Comparison of ENCODE assay signal across 10 cellular contexts in genomic region chr4:5893013-5893580, GRCh38. TPM values are rescaled to one million over a fixed set of nuclear protein-coding genes. Genes with fewer than 3 reads are reported as not detected.
DNase-seq lines count a peak whose midpoint lies in the region; ATAC-seq lines count a peak whose summit lies in the region.
"Had no signal": no experiment of that assay in that cellular context is flagged by ENCODE, and none has a peak within 500 bp of the region (broad histone marks: within the 10 kb centered on the region; RNA-seq: fewer than 3 reads in every experiment).

CRMP1 (minus strand) TSS chr4:5893086; CDS start chr4:5892969, 117 bp downstream.

- H3K27ac ChIP-seq in iPS-20b (ENCODE audit: low read length) (no peak within 1 kb of the TSS), urinary bladder (ENCODE audit: low read depth) (no peak within 1 kb of the TSS)

- POLR2A ChIA-PET in activated naive CD8-positive, alpha-beta T cell treated with anti-CD3 and anti-CD28 coated beads, Interleukin-2, amount 10 ng/mL, durations not matched to agents 7 days and 5 days (lab: Charles Lee): no interaction called here
- POLR2A ChIA-PET in activated CD4-positive, alpha-beta memory T cell treated with anti-CD3 and anti-CD28 coated beads for 36 hours (lab: Charles Lee): no interaction called here

- peaks cover 2% of the 10 kb centered on the region for H3K4me1 Mint-ChIP-seq in activated naive CD8-positive, alpha-beta T cell treated with anti-CD3 and anti-CD28 coated beads, Interleukin-2, amount 10 ng/mL, durations not matched to agents 7 days and 5 days
- H3K4me1 Mint-ChIP-seq in activated naive CD8-positive, alpha-beta T cell treated with anti-CD3 and anti-CD28 coated beads, Interleukin-2, amount 50 U/mL, for 24 hours: peaks cover 5% of the 10 kb centered on the region
- peaks cover 6% of the 10 kb centered on the region for H3K4me1 Mint-ChIP-seq in activated CD4-positive, alpha-beta memory T cell treated with anti-CD3 and anti-CD28 coated beads for 36 hours (ENCODE audit: low read depth)
- H3K4me1 Mint-ChIP-seq in activated CD8-positive, alpha-beta memory T cell treated with anti-CD3 and anti-CD28 coated beads, Interleukin-2, amount 10 ng/mL, durations not matched to agents 7 days and 5 days: peaks cover 5% of the 10 kb centered on the region

- H3K36me3 ChIP-seq in iPS-20b (ENCODE audit: insufficient read depth, low read depth, low read length) (no peaks in the 10 kb centered on the region), urinary bladder (ENCODE audit: insufficient read depth) (no peaks in the 10 kb centered on the region)

- H3K9me3 Mint-ChIP-seq in activated naive CD8-positive, alpha-beta T cell treated with anti-CD3 and anti-CD28 coated beads, Interleukin-2, amount 10 ng/mL, durations not matched to agents 7 days and 5 days: peaks cover 4% of the 10 kb centered on the region
- H3K9me3 Mint-ChIP-seq in activated naive CD8-positive, alpha-beta T cell treated with anti-CD3 and anti-CD28 coated beads, Interleukin-2, amount 50 U/mL, for 24 hours: no peaks in the 10 kb centered on the region
- peaks cover 3% of the 10 kb centered on the region for H3K9me3 Mint-ChIP-seq in activated CD4-positive, alpha-beta memory T cell treated with anti-CD3 and anti-CD28 coated beads for 36 hours
- no peaks in the 10 kb centered on the region for H3K9me3 Mint-ChIP-seq in activated CD8-positive, alpha-beta memory T cell treated with anti-CD3 and anti-CD28 coated beads, Interleukin-2, amount 10 ng/mL, durations not matched to agents 7 days and 5 days (ENCODE audit: low read depth)

- no peak within 1 kb of the TSS for H3K4me3 Mint-ChIP-seq in activated naive CD8-positive, alpha-beta T cell treated with anti-CD3 and anti-CD28 coated beads, Interleukin-2, amount 10 ng/mL, durations not matched to agents 7 days and 5 days
- no peak within 1 kb of the TSS for H3K4me3 Mint-ChIP-seq in activated naive CD8-positive, alpha-beta T cell treated with anti-CD3 and anti-CD28 coated beads, Interleukin-2, amount 50 U/mL, for 24 hours
- H3K4me3 Mint-ChIP-seq in activated CD4-positive, alpha-beta memory T cell treated with anti-CD3 and anti-CD28 coated beads for 36 hours: no peak within 1 kb of the TSS
- no peak within 1 kb of the TSS for H3K4me3 Mint-ChIP-seq in activated CD8-positive, alpha-beta memory T cell treated with anti-CD3 and anti-CD28 coated beads, Interleukin-2, amount 10 ng/mL, durations not matched to agents 7 days and 5 days

- peaks cover 1% of the 10 kb centered on the region for H3K36me3 Mint-ChIP-seq in activated naive CD8-positive, alpha-beta T cell treated with anti-CD3 and anti-CD28 coated beads, Interleukin-2, amount 10 ng/mL, durations not matched to agents 7 days and 5 days
- H3K36me3 Mint-ChIP-seq in activated naive CD8-positive, alpha-beta T cell treated with anti-CD3 and anti-CD28 coated beads, Interleukin-2, amount 50 U/mL, for 24 hours (ENCODE audit: low read depth): peaks cover 4% of the 10 kb centered on the region
- no peaks in the 10 kb centered on the region for H3K36me3 Mint-ChIP-seq in activated CD4-positive, alpha-beta memory T cell treated with anti-CD3 and anti-CD28 coated beads for 36 hours
- H3K36me3 Mint-ChIP-seq in activated CD8-positive, alpha-beta memory T cell treated with anti-CD3 and anti-CD28 coated beads, Interleukin-2, amount 10 ng/mL, durations not matched to agents 7 days and 5 days: peaks cover 9% of the 10 kb centered on the region

- H3K9me3 ChIP-seq in iPS-20b (ENCODE audit: insufficient read depth, low read depth, low read length): no peaks in the 10 kb centered on the region; the same call in 1 of the 2 replicates

- ATAC-seq in activated naive CD8-positive, alpha-beta T cell treated with anti-CD3 and anti-CD28 coated beads, Interleukin-2, amount 10 ng/mL, durations not matched to agents 7 days and 5 days (ENCODE audit: low read depth): no peak
- no peak for ATAC-seq in activated naive CD8-positive, alpha-beta T cell treated with anti-CD3 and anti-CD28 coated beads, Interleukin-2, amount 50 U/mL, for 24 hours
- no peak for ATAC-seq in GM21529 (IDR thresholded peaks at IDR 0.05; ENCODE audit: unreplicated experiment)
- ATAC-seq in activated CD8-positive, alpha-beta memory T cell treated with anti-CD3 and anti-CD28 coated beads, Interleukin-2, amount 10 ng/mL, durations not matched to agents 7 days and 5 days: no peak
- ATAC-seq: Panc1 had no signal

- peaks cover 19% of the 10 kb centered on the region; the same call in 1 of the 2 replicates for H3K4me1 ChIP-seq in iPS-20b (ENCODE audit: insufficient read depth, low read length)
- H3K4me1 ChIP-seq in urinary bladder (ENCODE audit: insufficient read depth): peaks cover 2% of the 10 kb centered on the region

- H3K4me3 ChIP-seq in iPS-20b (ENCODE audit: low read length) (peak within 1 kb of the TSS; percentile 67), urinary bladder (ENCODE audit: low read depth, low read length) (peak within 1 kb of the TSS; percentile 20)

- no peak within 1 kb of the TSS for H3K9ac ChIP-seq in iPS-20b (ENCODE audit: low read depth, low read length)

- peaks cover 45% of the 10 kb centered on the region for H3K27me3 Mint-ChIP-seq in activated naive CD8-positive, alpha-beta T cell treated with anti-CD3 and anti-CD28 coated beads, Interleukin-2, amount 10 ng/mL, durations not matched to agents 7 days and 5 days
- peaks cover 54% of the 10 kb centered on the region for H3K27me3 Mint-ChIP-seq in activated naive CD8-positive, alpha-beta T cell treated with anti-CD3 and anti-CD28 coated beads, Interleukin-2, amount 50 U/mL, for 24 hours
- H3K27me3 Mint-ChIP-seq in activated CD4-positive, alpha-beta memory T cell treated with anti-CD3 and anti-CD28 coated beads for 36 hours: peaks cover 53% of the 10 kb centered on the region
- peaks cover 59% of the 10 kb centered on the region for H3K27me3 Mint-ChIP-seq in activated CD8-positive, alpha-beta memory T cell treated with anti-CD3 and anti-CD28 coated beads, Interleukin-2, amount 10 ng/mL, durations not matched to agents 7 days and 5 days

- intact Hi-C loops in activated CD4-positive, alpha-beta memory T cell treated with anti-CD3 and anti-CD28 coated beads for 36 hours (cut with micrococcal nuclease): no loop called here

- peak within 1 kb of the TSS; percentile 24 for H3K27ac Mint-ChIP-seq in activated naive CD8-positive, alpha-beta T cell treated with anti-CD3 and anti-CD28 coated beads, Interleukin-2, amount 10 ng/mL, durations not matched to agents 7 days and 5 days
- H3K27ac Mint-ChIP-seq in activated naive CD8-positive, alpha-beta T cell treated with anti-CD3 and anti-CD28 coated beads, Interleukin-2, amount 50 U/mL, for 24 hours: no peak within 1 kb of the TSS
- H3K27ac Mint-ChIP-seq in activated CD4-positive, alpha-beta memory T cell treated with anti-CD3 and anti-CD28 coated beads for 36 hours: no peak within 1 kb of the TSS
- H3K27ac Mint-ChIP-seq in activated CD8-positive, alpha-beta memory T cell treated with anti-CD3 and anti-CD28 coated beads, Interleukin-2, amount 10 ng/mL, durations not matched to agents 7 days and 5 days: no peak within 1 kb of the TSS

- peaks cover 92% of the 10 kb centered on the region for H3K27me3 ChIP-seq in iPS-20b (ENCODE audit: insufficient read depth, low read length)

- DNase-seq in activated naive CD8-positive, alpha-beta T cell treated with anti-CD3 and anti-CD28 coated beads, Interleukin-2, amount 10 ng/mL, durations not matched to agents 7 days and 5 days: no peak
- DNase-seq in activated naive CD8-positive, alpha-beta T cell treated with anti-CD3 and anti-CD28 coated beads, Interleukin-2, amount 50 U/mL, for 24 hours: no peak
- peak; percentile 30 for DNase-seq in SK-MEL-5 (ENCODE audit: low read depth, low spot score)
- no peak for DNase-seq in activated CD4-positive, alpha-beta memory T cell treated with anti-CD3 and anti-CD28 coated beads for 36 hours
- DNase-seq in activated CD8-positive, alpha-beta memory T cell treated with anti-CD3 and anti-CD28 coated beads, Interleukin-2, amount 10 ng/mL, durations not matched to agents 7 days and 5 days: no peak
- DNase-seq: activated naive CD4-positive, alpha-beta T cell treated with Interleukin-2 at 50 U/mL for 16 hours had no signal

- WGBS in urinary bladder: 3% methylated on average over 62 of the region's 66 CpGs

- in situ Hi-C loops in SK-MEL-5 (cut with HindIII; ENCODE audit: low pct_unique_long_range_greater_than_20kb, low sequenced_read_pairs): no loop called here

- CTCF ChIA-PET in activated CD4-positive, alpha-beta memory T cell treated with anti-CD3 and anti-CD28 coated beads for 36 hours (lab: Charles Lee): no interaction called here
- CTCF ChIA-PET in activated CD8-positive, alpha-beta memory T cell treated with anti-CD3 and anti-CD28 coated beads, Interleukin-2, amount 10 ng/mL, durations not matched to agents 7 days and 5 days (lab: Charles Lee): interaction anchor here (1.5 kb wide), 1 partner anchor 105 kb away, joined by 3 read pairs; no protein-coding TSS in a partner anchor

RNA-seq across cellular contexts. Expression of gene CRMP1, which starts in this region (rescaled TPM):
- not detected for total RNA-seq in activated naive CD8-positive, alpha-beta T cell treated with anti-CD3 and anti-CD28 coated beads, Interleukin-2, amount 10 ng/mL, durations not matched to agents 7 days and 5 days
- total RNA-seq in SK-MEL-5 (2014; rRNA removed; shearing (Covaris generic)): 0.72 and 0.85 TPM in 2 replicates
- 0.70 and 1.1 TPM in 2 replicates for polyA plus RNA-seq in SK-MEL-5 (2015; cell fraction: cytosol; rRNA removed)
- polyA plus RNA-seq in SK-MEL-5 (2015; cell fraction: nucleus; rRNA removed): 0.23 and 0.34 TPM in 2 replicates
- 15.8 TPM for total RNA-seq in urinary bladder
- 12.1 TPM for polyA plus RNA-seq in urinary bladder
- not detected for total RNA-seq in activated CD4-positive, alpha-beta memory T cell treated with anti-CD3 and anti-CD28 coated beads for 36 hours
- under 1 TPM; 0.16 to 0.20 TPM for total RNA-seq in activated CD8-positive, alpha-beta memory T cell treated with anti-CD3 and anti-CD28 coated beads, Interleukin-2, amount 10 ng/mL, durations not matched to agents 7 days and 5 days
